ENCODE assay signal across 10 cellular contexts in genomic region chr5:55634204-55634785, GRCh38.
A peak's percentile ranks its signal among the peaks of the same experiment; 100 is the strongest.
DNase-seq lines count a peak whose midpoint lies in the region; ATAC-seq and TF ChIP-seq lines count a peak whose summit lies in the region.
"Had no signal": no experiment of that assay in that cellular context is flagged by ENCODE, and none has a peak within 500 bp of the region (broad histone marks: within the 10 kb centered on the region; RNA-seq: fewer than 3 reads in every experiment).

No MANE protein-coding gene starts in this region.

- ATAC-seq in HG03342 (IDR thresholded peaks at IDR 0.05; ENCODE audit: unreplicated experiment): no peak
- no peak for ATAC-seq in natural killer cell treated with Interleukin-12 subunit alpha and Interleukin-12 subunit beta and Interleukin-15 and Interleukin-18, amount 100 ng/mL, for 72 hours

- H3K79me2 ChIP-seq in MM.1S (ENCODE audit: low read length): no peaks in the 10 kb centered on the region
- no peaks in the 10 kb centered on the region for H3K79me2 ChIP-seq in parathyroid adenoma

- H3K27me3 ChIP-seq in MM.1S (replicated peaks; ENCODE audit: insufficient read depth, low read length) (peaks cover 23% of the 10 kb centered on the region), endodermal cell (ENCODE audit: control insufficient read depth, insufficient read depth, low read length, poor library complexity, severe bottlenecking) (no peaks in the 10 kb centered on the region), parathyroid adenoma (ENCODE audit: control insufficient read depth, insufficient read depth, low read length) (no peaks in the 10 kb centered on the region)

- peaks cover 21% of the 10 kb centered on the region for H3K36me3 Mint-ChIP-seq in endodermal cell (ENCODE audit: low read depth)
- H3K36me3 Mint-ChIP-seq in natural killer cell treated with Interleukin-12 subunit alpha and Interleukin-12 subunit beta and Interleukin-15 and Interleukin-18, amount 100 ng/mL, for 72 hours: no peaks in the 10 kb centered on the region

- peaks cover 4% of the 10 kb centered on the region; the same call in 1 of the 2 replicates for H4K20me1 ChIP-seq in MM.1S (ENCODE audit: insufficient read depth, low read length)

- no peaks in the 10 kb centered on the region for H3K9me2 ChIP-seq in MM.1S (replicated peaks; ENCODE audit: insufficient read depth, low read length)

- peaks cover 2% of the 10 kb centered on the region for H3K9me3 Mint-ChIP-seq in endodermal cell
- H3K9me3 Mint-ChIP-seq in natural killer cell treated with Interleukin-12 subunit alpha and Interleukin-12 subunit beta and Interleukin-15 and Interleukin-18, amount 100 ng/mL, for 72 hours: no peaks in the 10 kb centered on the region
- H3K9me3 Mint-ChIP-seq: brain had no signal

- H3F3A ChIP-seq in MM.1S (ENCODE audit: insufficient read depth, low read length): peaks cover 12% of the 10 kb centered on the region

- no peak overlapping the region for H2AFZ ChIP-seq in MM.1S (ENCODE audit: low read length)
- no peak overlapping the region for H2AFZ ChIP-seq in parathyroid adenoma

- TF ChIP-seq CTCF in AG10803 (conservative IDR thresholded peaks at IDR 0.05; ENCODE audit: low read length): no peak
- no peak for TF ChIP-seq CTCF in MM.1S (IDR thresholded peaks at IDR 0.05; ENCODE audit: low read length)
- no peak for TF ChIP-seq CTCF in endodermal cell (conservative IDR thresholded peaks at IDR 0.05)
- TF ChIP-seq CTCF in parathyroid adenoma (IDR thresholded peaks at IDR 0.05): no peak

- H3K9me3 ChIP-seq in MM.1S (replicated peaks; ENCODE audit: insufficient read depth, low read length) (no peaks in the 10 kb centered on the region), endodermal cell (ENCODE audit: control insufficient read depth, low read length) (no peaks in the 10 kb centered on the region), parathyroid adenoma (ENCODE audit: control insufficient read depth, low read length) (no peaks in the 10 kb centered on the region)

- H3K4me3 Mint-ChIP-seq in endodermal cell: no peak overlapping the region
- H3K4me3 Mint-ChIP-seq in natural killer cell treated with Interleukin-12 subunit alpha and Interleukin-12 subunit beta and Interleukin-15 and Interleukin-18, amount 100 ng/mL, for 72 hours: no peak overlapping the region

- H3K27ac Mint-ChIP-seq in endodermal cell: peak overlapping the region; percentile 75
- H3K27ac Mint-ChIP-seq in natural killer cell treated with Interleukin-12 subunit alpha and Interleukin-12 subunit beta and Interleukin-15 and Interleukin-18, amount 100 ng/mL, for 72 hours: peak overlapping the region in 1 of 2 donors; percentile 57

- peaks cover 41% of the 10 kb centered on the region for H3K4me1 Mint-ChIP-seq in endodermal cell
- peaks cover 7% of the 10 kb centered on the region in 2 donors for H3K4me1 Mint-ChIP-seq in natural killer cell treated with Interleukin-12 subunit alpha and Interleukin-12 subunit beta and Interleukin-15 and Interleukin-18, amount 100 ng/mL, for 72 hours (ENCODE audit: low read depth in 2 of 2)

- H3K36me3 ChIP-seq in MM.1S (replicated peaks; ENCODE audit: insufficient read depth, low read length) (no peaks in the 10 kb centered on the region), endodermal cell (ENCODE audit: control insufficient read depth, insufficient read depth, low read length) (peaks cover 4% of the 10 kb centered on the region), parathyroid adenoma (ENCODE audit: control insufficient read depth, insufficient read depth, low read length) (no peaks in the 10 kb centered on the region)

- H3K27ac ChIP-seq in MM.1S (ENCODE audit: low read length): peak overlapping the region; percentile 13; the same call in 1 of the 2 replicates
- H3K27ac ChIP-seq in endodermal cell (ENCODE audit: low read depth, low read length): no peak overlapping the region
- peak overlapping the region; percentile 21 for H3K27ac ChIP-seq in parathyroid adenoma
- H3K27ac ChIP-seq: WERI-Rb-1 had no signal

- no peaks in the 10 kb centered on the region for H3K27me3 Mint-ChIP-seq in endodermal cell (ENCODE audit: insufficient read depth)
- no peaks in the 10 kb centered on the region for H3K27me3 Mint-ChIP-seq in natural killer cell treated with Interleukin-12 subunit alpha and Interleukin-12 subunit beta and Interleukin-15 and Interleukin-18, amount 100 ng/mL, for 72 hours
- H3K27me3 Mint-ChIP-seq: brain had no signal

- WGBS in endodermal cell (ENCODE audit: insufficient coverage in 1 of 2, insufficient read length in 1 of 2), 2 experiments: 61 to 100% methylated on average over 1 of the region's 1 CpG

- no peak overlapping the region for H3K9ac ChIP-seq in MM.1S (ENCODE audit: low read length)
- no peak overlapping the region for H3K9ac ChIP-seq in endodermal cell (ENCODE audit: extremely low read depth, low read length, poor library complexity, severe bottlenecking)
- H3K9ac ChIP-seq in parathyroid adenoma: no peak overlapping the region

- H3K4me1 ChIP-seq in MM.1S (ENCODE audit: low read length): peaks cover 22% of the 10 kb centered on the region
- peaks cover 9% of the 10 kb centered on the region for H3K4me1 ChIP-seq in endodermal cell (ENCODE audit: control insufficient read depth, insufficient read depth, low read length)
- H3K4me1 ChIP-seq in parathyroid adenoma: peaks cover 12% of the 10 kb centered on the region

- DNase-seq in AG10803 (ENCODE audit: low read depth): peak; percentile 89
- no peak for DNase-seq in MM.1S
- DNase-seq in endodermal cell: no peak
- DNase-seq in natural killer cell treated with Interleukin-12 subunit alpha and Interleukin-12 subunit beta and Interleukin-15 and Interleukin-18, amount 100 ng/mL, for 72 hours (ENCODE audit: low spot score): no peak
- no peak for DNase-seq in NCI-H2196 treated with DMSO at 0.1 percent for 48 hours (lab: John Stamatoyannopoulos, UW; ENCODE audit: unreplicated experiment)
- DNase-seq in HuH-7 (ENCODE audit: low spot score): no peak
- DNase-seq: WERI-Rb-1 had no signal

- H3K4me2 ChIP-seq in MM.1S (ENCODE audit: low read depth, low read length) (peak overlapping the region; percentile 63), parathyroid adenoma (ENCODE audit: low read length) (no peak overlapping the region)

- no peak overlapping the region for H3K4me3 ChIP-seq in AG10803 (ENCODE audit: low read length)
- no peak overlapping the region for H3K4me3 ChIP-seq in MM.1S (ENCODE audit: low read length)
- H3K4me3 ChIP-seq in endodermal cell (ENCODE audit: low read length): peak overlapping the region; percentile 3
- H3K4me3 ChIP-seq in parathyroid adenoma (ENCODE audit: low read depth, low read length): no peak overlapping the region
